17 cellular contexts compared by ENCODE assay signal in genomic region chr1:24386241-24386640, GRCh38. TPM values are rescaled to one million over a fixed set of nuclear protein-coding genes. Genes with fewer than 3 reads are reported as not detected.
DNase-seq lines count a peak whose midpoint lies in the region; ATAC-seq and TF ChIP-seq lines count a peak whose summit lies in the region.
"Had no signal": no experiment of that assay in that cellular context is flagged by ENCODE, and none has a peak within 500 bp of the region (broad histone marks: within the 10 kb centered on the region; RNA-seq: fewer than 3 reads in every experiment).

No MANE protein-coding gene starts in this region.

- H3K36me3 ChIP-seq in GM23248 (ENCODE audit: low read depth): no peaks in the 10 kb centered on the region
- H3K36me3 ChIP-seq in esophagus (ENCODE audit: control insufficient read depth in 2 of 2, insufficient read depth in 2 of 2, low read length in 1 of 2): peaks cover 0 to 3% of the 10 kb centered on the region in 2 donors

- ATAC-seq in stimulated activated naive B cell treated with anti-CD40 and anti-IgM and Interleukin-4, amounts not matched to agents 10 μg/mL and 1 μg/mL and 100 μg/mL, for 72 hours (replicated peaks): no peak
- ATAC-seq: natural killer cell, right cardiac atrium had no signal

- H3K4me3 ChIP-seq in AG10803 (ENCODE audit: low read length) (no peak overlapping the region), GM23248 (no peak overlapping the region), esophagus (ENCODE audit: low read depth in 1 of 2, low read length in 2 of 2) (no peak overlapping the region)

- H3K4me3 Mint-ChIP-seq in stimulated activated naive B cell treated with anti-CD40 and anti-IgM and Interleukin-4, amounts not matched to agents 10 μg/mL and 1 μg/mL and 100 μg/mL, for 72 hours: no peak overlapping the region
- H3K4me3 Mint-ChIP-seq: brain, natural killer cell had no signal

- H3K4me1 Mint-ChIP-seq in stimulated activated naive B cell treated with anti-CD40 and anti-IgM and Interleukin-4, amounts not matched to agents 10 μg/mL and 1 μg/mL and 100 μg/mL, for 72 hours: peaks cover 16 to 31% of the 10 kb centered on the region in 2 donors

- no peaks in the 10 kb centered on the region for H3K9me2 ChIP-seq in GM23248 (ENCODE audit: insufficient read depth)

- H3K27ac ChIP-seq in GM23248 (peak overlapping the region; percentile 71), esophagus (ENCODE audit: low read depth in 2 of 2, low read length in 1 of 2) (peak overlapping the region; percentile 87 to 98)

- H3K9me3 Mint-ChIP-seq in stimulated activated naive B cell treated with anti-CD40 and anti-IgM and Interleukin-4, amounts not matched to agents 10 μg/mL and 1 μg/mL and 100 μg/mL, for 72 hours: no peaks in the 10 kb centered on the region
- H3K9me3 Mint-ChIP-seq: brain; natural killer cell; T-helper 2 cell treated with Interferon-gamma antibody and Interleukin-4, amounts not matched to agents 5 μg/mL and 100 μg/mL, for 36 hours had no signal

- H3K79me2 ChIP-seq in GM23248 (ENCODE audit: insufficient read depth): no peaks in the 10 kb centered on the region

- H3K27me3 ChIP-seq in GM23248 (replicated peaks; ENCODE audit: insufficient read depth): no peaks in the 10 kb centered on the region
- H3K27me3 ChIP-seq in esophagus (ENCODE audit: control insufficient read depth in 1 of 2, insufficient read depth in 2 of 2, low read length in 2 of 2): no peaks in the 10 kb centered on the region

- no peak overlapping the region for H3K27ac Mint-ChIP-seq in stimulated activated naive B cell treated with anti-CD40 and anti-IgM and Interleukin-4, amounts not matched to agents 10 μg/mL and 1 μg/mL and 100 μg/mL, for 72 hours
- H3K27ac Mint-ChIP-seq: natural killer cell; T-helper 2 cell treated with Interferon-gamma antibody and Interleukin-4, amounts not matched to agents 5 μg/mL and 100 μg/mL, for 36 hours had no signal

- peaks cover 31% of the 10 kb centered on the region for H3F3A ChIP-seq in GM23248 (ENCODE audit: insufficient read depth)

- peaks cover 3 to 9% of the 10 kb centered on the region in 2 donors for H3K36me3 Mint-ChIP-seq in stimulated activated naive B cell treated with anti-CD40 and anti-IgM and Interleukin-4, amounts not matched to agents 10 μg/mL and 1 μg/mL and 100 μg/mL, for 72 hours
- H3K36me3 Mint-ChIP-seq: natural killer cell had no signal

- H3K4me1 ChIP-seq in GM23248 (ENCODE audit: insufficient read depth): peaks cover 34% of the 10 kb centered on the region
- H3K4me1 ChIP-seq in esophagus (ENCODE audit: control insufficient read depth in 2 of 2, insufficient read depth in 2 of 2, low read length in 1 of 2): peaks cover 0 to 17% of the 10 kb centered on the region in 2 donors

- no peak overlapping the region for H2AFZ ChIP-seq in GM23248

- H3K27me3 Mint-ChIP-seq in stimulated activated naive B cell treated with anti-CD40 and anti-IgM and Interleukin-4, amounts not matched to agents 10 μg/mL and 1 μg/mL and 100 μg/mL, for 72 hours: no peaks in the 10 kb centered on the region

- H3K9me3 ChIP-seq in GM23248 (ENCODE audit: low read depth): no peaks in the 10 kb centered on the region
- no peaks in the 10 kb centered on the region for H3K9me3 ChIP-seq in esophagus (ENCODE audit: control insufficient read depth in 2 of 2, insufficient read depth in 1 of 2, low read depth in 1 of 2, low read length in 1 of 2)

- DNase-seq in AG10803 (ENCODE audit: low read depth) (peak; percentile 56), GM23248 (peak; percentile 50), NCI-H82 (lab: John Stamatoyannopoulos, UW) (peak; percentile 50)
- DNase-seq in activated CD4-positive, CD25-positive, alpha-beta regulatory T cell (lab: John Stamatoyannopoulos, UW): no peak
- DNase-seq in stimulated activated CD4-positive, alpha-beta T cell treated with anti-CD3 and anti-CD28 coated beads, Interleukin-4, amount 100 ng/mL, for 1 hour: no peak
- DNase-seq in stimulated activated naive B cell treated with anti-CD40 and anti-IgM and Interleukin-4, amounts not matched to agents 10 μg/mL and 1 μg/mL and 100 μg/mL, for 72 hours: no peak
- no peak for DNase-seq in stimulated activated CD4-positive, alpha-beta T cell treated with anti-CD3 and anti-CD28 coated beads, Interleukin-2, amount 100 ng/mL, for 24 hours
- DNase-seq: activated naive CD4-positive, alpha-beta T cell; GOT3; Kasumi-1; natural killer cell; NCI-H2227 treated with DMSO at 0.1 percent for 48 hours; right cardiac atrium; stimulated activated naive CD8-positive, alpha-beta T cell treated with anti-CD3 and anti-CD28 coated beads, Interleukin-15, Interleukin-2, amounts not matched to agents 100 U/mL and 50 U/mL, for 24 hours had no signal

- no peak overlapping the region for H3K9ac ChIP-seq in GM23248

- in situ Hi-C loops in GM23248 (cut with MboI): no loop called here

- no peak overlapping the region for H3K4me2 ChIP-seq in GM23248 (ENCODE audit: unreplicated experiment)

- 25 to 36% methylated on average over 9 of the region's 9 CpGs for WGBS in GM23248 (ENCODE audit: low coverage in 1 of 2, low lambda C conversion rate in 2 of 2, missing lambda C conversion rate in 2 of 2), 2 experiments
- WGBS in esophagus, 2 donors: 65 to 74% methylated on average over 9 of the region's 9 CpGs

- no peaks in the 10 kb centered on the region for H4K20me1 ChIP-seq in GM23248 (ENCODE audit: insufficient read depth)

- no peak for TF ChIP-seq CTCF in AG10803 (conservative IDR thresholded peaks at IDR 0.05; ENCODE audit: low read length)

RNA-seq across cellular contexts. Expression of gene STPG1, which starts 27.3 kb away (rescaled TPM):
- 2.4 and 7.9 TPM in 2 replicates for total RNA-seq in GM23248 (2014; rRNA removed; shearing (Covaris generic))
- polyA plus RNA-seq in GM23248 (2016; fragmentation: Nextera tagmentation; extraction: Ambion mirVana) (9.2 and 12.8 TPM in 2 replicates), esophagus (1 to 10 TPM; 4.8 to 8.8 TPM)

RNA-seq across cellular contexts. Expression of gene NIPAL3, which starts 29.4 kb away (rescaled TPM):
- total RNA-seq in GM23248 (2014; rRNA removed; shearing (Covaris generic)): 71.5 and 78.4 TPM in 2 replicates
- polyA plus RNA-seq in GM23248 (2016; fragmentation: Nextera tagmentation; extraction: Ambion mirVana) (55.9 and 59.5 TPM in 2 replicates), esophagus (10 to 100 TPM; 10.3 to 11.3 TPM)

Comparison
In these comparisons a context has a peak if more than half of its experiments do, and no peak if none do; other contexts are left out.
1. DNase-seq: peak in AG10803 (single experiment), GM23248 (single experiment) and NCI-H82 (single experiment); none in activated CD4-positive, CD25-positive, alpha-beta regulatory T cell (0 of 4), stimulated activated CD4-positive, alpha-beta T cell treated with anti-CD3 and anti-CD28 coated beads, Interleukin-4, amount 100 ng/mL, for 1 hour (single experiment), stimulated activated naive B cell treated with anti-CD40 and anti-IgM and Interleukin-4, amounts not matched to agents 10 μg/mL and 1 μg/mL and 100 μg/mL, for 72 hours (single experiment) and stimulated activated CD4-positive, alpha-beta T cell treated with anti-CD3 and anti-CD28 coated beads, Interleukin-2, amount 100 ng/mL, for 24 hours (0 of 2).